Comparison of ENCODE assay signal across 8 cellular contexts in the genomic region with DNA sequence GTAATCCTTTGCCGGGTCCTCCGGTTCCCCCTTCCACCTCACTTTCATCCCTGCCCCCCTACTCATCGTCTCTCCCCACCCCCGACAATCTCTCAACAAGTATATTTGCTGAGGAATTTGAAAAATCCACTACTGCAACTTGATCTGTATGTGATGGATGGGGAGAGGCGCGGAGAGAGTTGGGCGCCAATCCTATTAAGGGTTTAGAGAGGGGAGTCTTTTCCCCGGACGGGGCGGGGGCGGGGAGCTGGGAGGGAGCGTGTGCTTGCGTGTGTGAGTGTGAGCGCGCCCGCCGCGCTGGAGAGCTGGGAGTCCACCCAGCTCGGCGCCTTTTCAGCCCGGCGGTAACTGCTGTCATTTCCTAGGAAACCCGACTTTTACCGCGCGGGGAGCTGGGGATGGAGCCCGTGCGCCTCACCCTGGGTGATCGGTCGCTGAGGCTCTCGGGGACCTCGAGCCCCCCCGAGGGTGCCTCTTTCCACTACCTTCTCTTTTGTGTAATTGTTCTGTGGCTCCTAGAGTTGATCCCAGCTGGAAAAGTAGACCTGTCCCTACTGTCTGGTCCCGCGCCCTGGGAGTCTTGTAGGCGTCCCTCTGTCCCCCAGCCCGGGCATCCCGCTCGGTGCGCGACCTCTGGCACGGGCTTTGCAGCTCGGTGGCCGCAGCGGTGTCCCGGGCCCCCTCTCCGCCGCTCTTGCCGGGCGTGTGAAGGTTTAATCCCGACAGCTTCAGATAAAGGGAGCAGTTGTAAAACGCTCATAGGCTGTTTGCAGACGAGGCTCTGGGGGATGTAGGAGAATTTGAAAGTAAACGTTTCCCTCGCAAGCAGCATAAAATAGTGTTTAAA. TPM values are rescaled to one million over a fixed set of nuclear protein-coding genes. Genes with fewer than 3 reads are reported as not detected.
DNase-seq lines count a peak whose midpoint lies in the region; ATAC-seq, FAIRE-seq and TF ChIP-seq lines count a peak whose summit lies in the region.

No MANE protein-coding gene starts in this region.

- H3K9me3 ChIP-seq in liver (ENCODE audit: control insufficient read depth in 4 of 4, low read length in 3 of 4): no peaks in the 10 kb centered on the region
- no peaks in the 10 kb centered on the region for H3K9me3 ChIP-seq in HepG2 (ENCODE audit: low read length)

- no TSS peak for BruUV-seq in HepG2 (replicated peaks; lab: Mats Ljungman, UMichigan)

- 2% methylated on average over 55 of the region's 55 CpGs for WGBS in liver
- WGBS in HepG2 (ENCODE audit: low lambda C conversion rate): 29% methylated on average over 49 of the region's 55 CpGs

- H3K79me2 ChIP-seq in HepG2 (ENCODE audit: insufficient read depth, low read length): no peaks in the 10 kb centered on the region

- POLR2A ChIA-PET in HepG2 (lab: Yijun Ruan, JAX): no interaction called here

- no peak overlapping the region for H3K4me2 ChIP-seq in HepG2 (ENCODE audit: low read depth, low read length)

- H3K27me3 ChIP-seq in liver (ENCODE audit: control insufficient read depth in 4 of 4, insufficient read depth in 4 of 4, low read length in 3 of 4) (peaks cover 10 to 26% (median 22%) of the 10 kb centered on the region in 4 donors), HepG2 (ENCODE audit: control insufficient read depth in 1 of 2, insufficient read depth in 2 of 2, low read length in 2 of 2) (peaks cover 22 to 97% of the 10 kb centered on the region in 2 experiments)

- H4K20me1 ChIP-seq in HepG2 (ENCODE audit: insufficient read depth, low read length): no peaks in the 10 kb centered on the region; the same call in 1 of the 2 replicates

- no peak for DNase-seq in HepG2 (ENCODE audit: low spot score)
- peak; percentile 71 for DNase-seq in left ventricle myocardium superior
- peak; percentile 76 for DNase-seq in retinal pigment epithelial cell (ENCODE audit: low read depth)
- no peak for DNase-seq in inferior parietal cortex (ENCODE audit: extremely low spot score)
- no peak for DNase-seq in COLO668 (lab: John Stamatoyannopoulos, UW; ENCODE audit: unreplicated experiment)

- H3K27ac ChIP-seq in liver (ENCODE audit: low read depth in 1 of 2, low read length in 2 of 2): peak overlapping the region; percentile 9 to 40
- H3K27ac ChIP-seq in HepG2 (ENCODE audit: extremely low read length, insufficient read depth, low read length): no peak overlapping the region
- peak overlapping the region; percentile 46 for H3K27ac ChIP-seq in VCaP

- H3K4me1 ChIP-seq in liver (ENCODE audit: control insufficient read depth in 4 of 4, insufficient read depth in 4 of 4, low read length in 3 of 4): peaks cover 14 to 29% (median 23%) of the 10 kb centered on the region in 4 donors
- peaks cover 13% of the 10 kb centered on the region; the same call in 1 of the 2 replicates for H3K4me1 ChIP-seq in HepG2 (ENCODE audit: insufficient read depth, low read length)

- FAIRE-seq in HepG2 (lab: Jason Lieb, UNC): no peak

- TF ChIP-seq CTCF in liver (IDR thresholded peaks at IDR 0.05; ENCODE audit: low read depth, low read length, missing input control) (no peak), HepG2 (CRISPR knock-in tag; IDR thresholded peaks at IDR 0.05) (no peak), VCaP (conservative IDR thresholded peaks at IDR 0.05) (no peak), retinal pigment epithelial cell (conservative IDR thresholded peaks at IDR 0.05; ENCODE audit: low read depth, low read length) (no peak)

- in situ Hi-C loops in HepG2 (cut with HindIII; ENCODE audit: extremely low pct_ligation_motif_present, low pct_unique_long_range_greater_than_20kb): no loop called here

- TF ChIP-seq POLR2A in HepG2 (IDR thresholded peaks at IDR 0.05; ENCODE audit: insufficient read depth in 1 of 2, low read depth in 2 of 2, low read length in 2 of 2): no peak

- CTCF ChIA-PET in HepG2 (lab: Yijun Ruan, JAX; ENCODE audit: low intra/inter-chr PET ratio, low total read pairs): interaction anchor here (1.2 kb wide), 1 partner anchor 343 kb away, joined by 3 read pairs; no protein-coding TSS in a partner anchor

- H2AFZ ChIP-seq in HepG2 (ENCODE audit: low read length): no peak overlapping the region

- no peak for TF ChIP-seq EP300 in HepG2 (IDR thresholded peaks at IDR 0.05; ENCODE audit: low read depth in 2 of 2, low read length in 2 of 2)
- no peak for TF ChIP-seq EP300 in HepG2 (CRISPR knock-in tag; IDR thresholded peaks at IDR 0.05; ENCODE audit: borderline replicate concordance)

- ATAC-seq in HepG2: no peak
- peak; percentile 69 for ATAC-seq in left ventricle myocardium superior
- no peak for ATAC-seq in GM18861 (IDR thresholded peaks at IDR 0.05; ENCODE audit: unreplicated experiment)

- H3K4me3 ChIP-seq in liver (ENCODE audit: low read depth in 1 of 3, low read length in 3 of 3): peak overlapping the region in 1 of 3 donors; percentile 38
- no peak overlapping the region for H3K4me3 ChIP-seq in HepG2 (replicated peaks in 1 of 3; ENCODE audit: insufficient read depth in 1 of 3, low read depth in 2 of 3, low read length in 3 of 3)
- peak overlapping the region; percentile 67 for H3K4me3 ChIP-seq in retinal pigment epithelial cell (ENCODE audit: low read length)

- intact Hi-C loops in HepG2 (cut with micrococcal nuclease; ENCODE audit: unreplicated experiment) (no loop called here), left ventricle myocardium superior (cut with micrococcal nuclease) (no loop called here)

- TF ChIP-seq RAD21 in liver (IDR thresholded peaks at IDR 0.05): no peak
- TF ChIP-seq RAD21 in HepG2 (CRISPR knock-in tag; IDR thresholded peaks at IDR 0.05): no peak

- no peaks in the 10 kb centered on the region for H3K36me3 ChIP-seq in liver (ENCODE audit: control insufficient read depth in 4 of 4, insufficient read depth in 3 of 4, low read depth in 1 of 4, low read length in 3 of 4)
- no peaks in the 10 kb centered on the region for H3K36me3 ChIP-seq in HepG2 (replicated peaks in 1 of 2; ENCODE audit: control insufficient read depth in 1 of 2, insufficient read depth in 2 of 2, low read length in 2 of 2)

- H3K9ac ChIP-seq in liver (ENCODE audit: low read depth in 1 of 2, low read length in 2 of 2): no peak overlapping the region
- H3K9ac ChIP-seq in HepG2 (ENCODE audit: insufficient read depth, low read depth, low read length): no peak overlapping the region

TF ChIP-seq in liver, 16 proteins besides CTCF, POLR2A, EP300 and RAD21:
- TF ChIP-seq NR2F2 (IDR thresholded peaks at IDR 0.05) (no peak), FOXA1 (IDR thresholded peaks at IDR 0.05) (no peak), EGR1 (IDR thresholded peaks at IDR 0.05; ENCODE audit: low read depth in 2 of 2) (no peak), GABPA (IDR thresholded peaks at IDR 0.05 in 1 of 2, conservative IDR thresholded peaks at IDR 0.05 in 1 of 2) (no peak)
TF ChIP-seq in liver: peak in this region for 0.

TF ChIP-seq in HepG2, 621 proteins besides CTCF, POLR2A, EP300 and RAD21:
- TF ChIP-seq SP5 (CRISPR knock-in tag; IDR thresholded peaks at IDR 0.05; ENCODE audit: borderline replicate concordance, low read depth): no peak

RNA-seq across cellular contexts. Expression of a gene that starts 1.5 kb away (rescaled TPM):
- total RNA-seq in liver: under 1 TPM; 0.08 to 0.14 TPM
- polyA plus RNA-seq in liver: under 1 TPM; 0.04 to 0.16 TPM
- total RNA-seq in HepG2 (2016; rRNA removed; fragmentation: Illumina TruSeq; extraction: Trizol): not detected in 2 replicates
- not detected in 2 replicates for total RNA-seq in HepG2 (2016; cell fraction: cytosol; rRNA removed; fragmentation: Illumina TruSeq; extraction: Trizol; ENCODE audit: low read depth)
- not detected in 2 replicates for total RNA-seq in HepG2 (2016; cell fraction: insoluble cytoplasmic fraction; rRNA removed; fragmentation: Illumina TruSeq; extraction: Trizol)
- not detected in 2 replicates for total RNA-seq in HepG2 (2016; cell fraction: membrane; rRNA removed; fragmentation: Illumina TruSeq; extraction: Trizol)
- total RNA-seq in HepG2 (2016; cell fraction: nucleus; rRNA removed; fragmentation: Illumina TruSeq; extraction: Trizol): not detected in 2 replicates
- polyA plus RNA-seq in HepG2 (2011; rRNA removed): not detected in 2 replicates
- not detected in 2 replicates for polyA plus RNA-seq in HepG2 (2011; cell fraction: cytosol; rRNA removed)
- polyA plus RNA-seq in HepG2 (2011; cell fraction: nucleus; rRNA removed): not detected in 2 replicates
- polyA plus RNA-seq in HepG2 (2012): not detected in 2 replicates
- not detected in 2 replicates for polyA plus RNA-seq in HepG2 (2016; cell fraction: cytosol; fragmentation: Illumina TruSeq; extraction: Trizol; ENCODE audit: low read depth)
- polyA plus RNA-seq in HepG2 (2016; cell fraction: insoluble cytoplasmic fraction; fragmentation: Illumina TruSeq; extraction: Trizol; ENCODE audit: low read depth): not detected in 2 replicates
- not detected in 2 replicates for polyA plus RNA-seq in HepG2 (2016; cell fraction: membrane; fragmentation: Illumina TruSeq; extraction: Trizol; ENCODE audit: low read depth)
- polyA plus RNA-seq in HepG2 (2016; cell fraction: nucleus; fragmentation: Illumina TruSeq; extraction: Trizol; ENCODE audit: insufficient read depth, low read depth): not detected in 2 replicates
- 0.98 TPM in 1 of 2 replicates, not detected in the other for polyA minus RNA-seq in HepG2 (2011; rRNA and poly(A)+ RNA removed; ENCODE audit: low replicate concordance)
- polyA minus RNA-seq in HepG2 (2011; cell fraction: cytosol; rRNA and poly(A)+ RNA removed): not detected in 2 replicates
- polyA minus RNA-seq in HepG2 (2011; cell fraction: nucleus; rRNA and poly(A)+ RNA removed): not detected in 2 replicates
- 2.1 TPM for total RNA-seq in left ventricle myocardium superior

Comparison
In these comparisons a context has a peak if more than half of its experiments do, and no peak if none do; other contexts are left out.
1. DNase-seq: peak in left ventricle myocardium superior (single experiment) and retinal pigment epithelial cell (single experiment); none in HepG2 (single experiment), inferior parietal cortex (single experiment) and COLO668 (single experiment).